In the genomic region with DNA sequence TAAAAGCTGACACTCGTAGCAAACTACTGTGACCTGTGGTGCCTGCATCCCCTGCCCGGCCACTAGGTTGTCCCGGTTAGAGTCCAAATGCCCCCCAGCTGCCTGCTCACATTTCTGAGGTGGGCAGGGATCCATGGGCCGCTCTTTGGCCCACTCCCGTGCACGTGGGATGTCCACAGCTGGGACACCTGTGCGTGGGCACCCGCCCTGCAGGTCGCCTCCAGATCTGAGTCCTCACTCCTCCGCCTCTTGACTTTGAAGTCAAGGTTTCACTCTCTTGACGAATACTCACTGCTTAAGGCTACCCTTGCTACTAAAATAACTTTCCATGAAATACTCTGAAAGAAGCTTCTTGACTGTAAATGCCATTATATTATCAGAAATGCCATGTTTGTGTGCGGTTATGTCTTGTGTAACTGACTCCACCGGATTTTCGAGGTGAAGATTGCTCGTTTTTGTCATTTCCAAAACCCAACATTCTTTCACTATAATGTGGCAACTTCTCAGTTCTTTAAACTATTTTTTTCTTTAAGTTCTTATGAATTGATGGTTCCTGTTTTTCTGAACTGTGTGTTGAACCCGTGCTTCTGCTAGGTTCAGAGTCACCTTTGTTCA, we compare ENCODE assay signal across 7 cellular contexts.
DNase-seq lines count a peak whose midpoint lies in the region; ATAC-seq and TF ChIP-seq lines count a peak whose summit lies in the region.
"Not testable (repeated sequence)": the region's sequence is repeated elsewhere in the genome, so short reads cannot be mapped to it uniquely, and the experiment has no call there.

No MANE protein-coding gene starts in this region.

- H3K4me3 ChIP-seq in left lung: not testable (repeated sequence)

- not testable (repeated sequence) for H3K9me3 ChIP-seq in T-helper 17 cell (ENCODE audit: control insufficient read depth, low read length, poor library complexity, severe bottlenecking); left lung

- TF ChIP-seq CTCF in left lung (IDR thresholded peaks at IDR 0.05): not testable (repeated sequence)

- H3K4me3 Mint-ChIP-seq in T-helper 17 cell: peak overlapping the region; percentile 1
- H3K4me3 Mint-ChIP-seq in activated T-helper 17 cell treated with anti-CD3 and anti-CD28 coated beads, Interleukin-2, amount 50 U/mL, for 72 hours: peak overlapping the region; percentile 73

- H3K27me3 ChIP-seq in left lung: not testable (repeated sequence)

- ATAC-seq in GM18498 (IDR thresholded peaks at IDR 0.05; ENCODE audit: unreplicated experiment) (peak; percentile 59), GM19468 (IDR thresholded peaks at IDR 0.05; ENCODE audit: extremely low read depth, unreplicated experiment) (peak; percentile 23), HG02678 (IDR thresholded peaks at IDR 0.05; ENCODE audit: unreplicated experiment) (peak; percentile 63), HG03432 (IDR thresholded peaks at IDR 0.05; ENCODE audit: unreplicated experiment) (peak; percentile 67), T-helper 17 cell (peak; percentile 35), left lung (peak; percentile 26)
- ATAC-seq in activated T-helper 17 cell treated with anti-CD3 and anti-CD28 coated beads, Interleukin-2, amount 50 U/mL, for 72 hours (replicated peaks): peak; percentile 62

- peaks cover 0 to 18% of the 10 kb centered on the region in 2 donors for H3K4me1 ChIP-seq in left lung

- H3K27ac Mint-ChIP-seq in T-helper 17 cell: peak overlapping the region; percentile 56
- peak overlapping the region; percentile 79 for H3K27ac Mint-ChIP-seq in activated T-helper 17 cell treated with anti-CD3 and anti-CD28 coated beads, Interleukin-2, amount 50 U/mL, for 72 hours

- H3K9me3 Mint-ChIP-seq in activated T-helper 17 cell treated with anti-CD3 and anti-CD28 coated beads, Interleukin-2, amount 50 U/mL, for 72 hours: not testable (repeated sequence)

- DNase-seq in T-helper 17 cell, left lung: not testable (repeated sequence)

- not testable (repeated sequence) for H3K36me3 ChIP-seq in left lung

- not testable (repeated sequence) for H3K4me1 Mint-ChIP-seq in T-helper 17 cell; activated T-helper 17 cell treated with anti-CD3 and anti-CD28 coated beads, Interleukin-2, amount 50 U/mL, for 72 hours

- intact Hi-C loops in left lung (cut with DNase I): not testable (repeated sequence)

- H3K27ac ChIP-seq in left lung: peak overlapping the region in 1 of 2 donors; percentile 75

- not testable (repeated sequence) for H3K27me3 Mint-ChIP-seq in T-helper 17 cell; activated T-helper 17 cell treated with anti-CD3 and anti-CD28 coated beads, Interleukin-2, amount 50 U/mL, for 72 hours

- H3K36me3 Mint-ChIP-seq in T-helper 17 cell (ENCODE audit: low read depth); activated T-helper 17 cell treated with anti-CD3 and anti-CD28 coated beads, Interleukin-2, amount 50 U/mL, for 72 hours (ENCODE audit: low read depth): not testable (repeated sequence)
